ENCODE assay signal across 8 cellular contexts in genomic region chr7:151057737-151057988, GRCh38. TPM values are rescaled to one million over a fixed set of nuclear protein-coding genes. Genes with fewer than 3 reads are reported as not detected.
DNase-seq lines count a peak whose midpoint lies in the region; ATAC-seq and TF ChIP-seq lines count a peak whose summit lies in the region.

TSS of gene CDK5 (minus strand) at chr7:151057897. CDS start at chr7:151057848, 49 bp downstream.

- peaks cover 7% of the 10 kb centered on the region; the same call in 1 of the 2 replicates for H4K20me1 ChIP-seq in DOHH2 (ENCODE audit: control insufficient read depth, insufficient read depth, low read depth, low read length)

- peaks cover 30% of the 10 kb centered on the region for H3K79me2 ChIP-seq in DOHH2 (ENCODE audit: control insufficient read depth, low read length)

- H3K27ac ChIP-seq in DOHH2 (ENCODE audit: low read depth, low read length), result peak within 1 kb of the TSS; percentile 61
- H3K27ac ChIP-seq in RWPE1, result peak within 1 kb of the TSS; percentile 96
- peak within 1 kb of the TSS; percentile 96 to 99 for H3K27ac ChIP-seq in esophagus (ENCODE audit: low read depth in 2 of 2, low read length in 1 of 2)
- peak within 1 kb of the TSS; percentile 87 to 97 for H3K27ac ChIP-seq in ovary

- H3K4me2 ChIP-seq in DOHH2 (ENCODE audit: low read length), result peak within 1 kb of the TSS; percentile 97

- intact Hi-C loops in ovary (cut with DNase I) (no loop called here), sciatic nerve (cut with DNase I) (no loop called here)

- no peak for TF ChIP-seq EP300 in ovary (IDR thresholded peaks at IDR 0.05)

- H3K36me3 ChIP-seq in DOHH2 (ENCODE audit: control insufficient read depth, low read length) (peaks cover 17% of the 10 kb centered on the region), esophagus (ENCODE audit: control insufficient read depth in 2 of 2, insufficient read depth in 2 of 2, low read length in 1 of 2) (peaks cover 0 to 10% of the 10 kb centered on the region in 2 donors), ovary (no peaks in the 10 kb centered on the region)

- H3K9me3 ChIP-seq in DOHH2 (ENCODE audit: control insufficient read depth, insufficient read depth, low read length) (no peaks in the 10 kb centered on the region), esophagus (ENCODE audit: control insufficient read depth in 2 of 2, insufficient read depth in 1 of 2, low read depth in 1 of 2, low read length in 1 of 2) (no peaks in the 10 kb centered on the region), ovary (no peaks in the 10 kb centered on the region)

- H3K4me3 ChIP-seq in DOHH2 (ENCODE audit: low read length) (peak within 1 kb of the TSS; percentile 89), esophagus (ENCODE audit: low read depth in 1 of 2, low read length in 2 of 2) (peak within 1 kb of the TSS; percentile 72 to 84), ovary (peak within 1 kb of the TSS; percentile 81)

- H3F3A ChIP-seq in DOHH2 (ENCODE audit: control insufficient read depth, insufficient read depth), result peaks cover 7% of the 10 kb centered on the region

- H3K9me2 ChIP-seq in DOHH2 (replicated peaks; ENCODE audit: control insufficient read depth, low read length), result no peaks in the 10 kb centered on the region

- ATAC-seq in sciatic nerve, result no peak

- 0% methylated on average over 18 of the region's 18 CpGs for WGBS in esophagus, 2 donors
- WGBS in ovary, 3 donors, result 0 to 1% (median 0%) methylated on average over 18 of the region's 18 CpGs

- no peak for TF ChIP-seq POLR2A in ovary (IDR thresholded peaks at IDR 0.05)

- CTCF ChIA-PET in RWPE1 (lab: Yijun Ruan, JAX), result interaction anchor here (1.0 kb wide), 2 partner anchors 28 to 39 kb away, joined by 3 read pairs; no protein-coding TSS in a partner anchor

- POLR2A ChIA-PET in RWPE1 (lab: Yijun Ruan, JAX; ENCODE audit: low non-redundant PET), result no interaction called here

- TF ChIP-seq CTCF in DOHH2 (IDR thresholded peaks at IDR 0.05; ENCODE audit: low read depth, low read length, poor library complexity, severe bottlenecking) (no peak), RWPE1 (conservative IDR thresholded peaks at IDR 0.05; ENCODE audit: low read depth) (no peak), ovary (IDR thresholded peaks at IDR 0.05) (no peak)

- H3K27me3 ChIP-seq in DOHH2 (ENCODE audit: control insufficient read depth, low read length) (no peaks in the 10 kb centered on the region), esophagus (ENCODE audit: control insufficient read depth in 1 of 2, insufficient read depth in 2 of 2, low read length in 2 of 2) (no peaks in the 10 kb centered on the region), ovary (no peaks in the 10 kb centered on the region)

- peaks cover 34% of the 10 kb centered on the region for H3K4me1 ChIP-seq in DOHH2 (ENCODE audit: control insufficient read depth, low read length)
- H3K4me1 ChIP-seq in esophagus (ENCODE audit: control insufficient read depth in 2 of 2, insufficient read depth in 2 of 2, low read length in 1 of 2), result peaks cover 16 to 26% of the 10 kb centered on the region in 2 donors
- H3K4me1 ChIP-seq in ovary (ENCODE audit: insufficient read depth), result peaks cover 24% of the 10 kb centered on the region

- DNase-seq in RWPE1 (ENCODE audit: low spot score) (no peak), ovary (no peak), sciatic nerve (ENCODE audit: low spot score) (no peak), NOMO-1 treated with DMSO at 0.1 percent for 48 hours (lab: John Stamatoyannopoulos, UW; ENCODE audit: unreplicated experiment) (no peak), MV-4-11 (lab: John Stamatoyannopoulos, UW) (no peak)
- DNase-seq in central memory CD4-positive, alpha-beta T cell, result no peak

RNA-seq across cellular contexts. Expression of gene CDK5, which starts in this region (rescaled TPM):
- polyA plus RNA-seq in esophagus, result 1 to 10 TPM; 5.2 to 9.7 TPM
- total RNA-seq in ovary, result 1 to 10 TPM; 2.7 to 5.9 (median 4.1) TPM
- polyA plus RNA-seq in ovary, result 1 to 10 TPM; 3.8 to 9.4 TPM
- total RNA-seq in sciatic nerve, result 5.7 TPM
